In genomic region chr9:68779558-68780376, GRCh38 we compare ENCODE assay signal across 8 cellular contexts.
DNase-seq lines count a peak whose midpoint lies in the region; ATAC-seq and TF ChIP-seq lines count a peak whose summit lies in the region.

No MANE protein-coding gene starts in this region.

- H3K4me3 ChIP-seq in BE2C (ENCODE audit: low read depth, low read length) (peak overlapping the region; percentile 83), colonic mucosa (peak overlapping the region; percentile 74)

- H3K27me3 ChIP-seq in BE2C: peaks cover 5% of the 10 kb centered on the region
- no peaks in the 10 kb centered on the region for H3K27me3 ChIP-seq in colonic mucosa

- H3K9me3 ChIP-seq in BE2C (no peaks in the 10 kb centered on the region), colonic mucosa (no peaks in the 10 kb centered on the region)

- no peaks in the 10 kb centered on the region for H3K36me3 ChIP-seq in BE2C
- no peaks in the 10 kb centered on the region for H3K36me3 ChIP-seq in colonic mucosa

- TF ChIP-seq POLR2A in GM19099 (IDR thresholded peaks at IDR 0.05; ENCODE audit: extremely low read depth, insufficient read length, low read depth): peak; percentile 80

- intact Hi-C loops in colonic mucosa (cut with DNase I): loop anchor here (5.0 kb wide), 1 partner anchor 77 kb away; no protein-coding TSS in a partner anchor
- intact Hi-C loops in left colon (cut with DNase I, micrococcal nuclease): loop anchor here in 1 of 2 donors (10.0 kb wide), 1 partner anchor 215 kb away; no protein-coding TSS in a partner anchor

- H3K9ac ChIP-seq in colonic mucosa (ENCODE audit: low read depth in 2 of 2, low read length in 2 of 2): peak overlapping the region; percentile 60 to 86

- H3K27ac ChIP-seq in colonic mucosa: peak overlapping the region; percentile 91

- ATAC-seq in HG03378 (IDR thresholded peaks at IDR 0.05; ENCODE audit: unreplicated experiment): peak; percentile 77
- ATAC-seq in left colon: peak; percentile 90

- TF ChIP-seq CTCF in BE2C (IDR thresholded peaks at IDR 0.05; ENCODE audit: low read depth, low read length) (peak; percentile 37; the same call in 1 of the 2 replicates), colonic mucosa (IDR thresholded peaks at IDR 0.05) (peak; percentile 15)

- peak; percentile 96 for DNase-seq in BE2C
- DNase-seq in NCI-H446 treated with DMSO at 0.1 percent for 48 hours (lab: John Stamatoyannopoulos, UW): peak; percentile 67
- peak; percentile 89 to 92 for DNase-seq in activated CD4-positive, alpha-beta T cell treated with anti-CD3 and anti-CD28 coated beads for 24 hours (ENCODE audit: low read depth in 2 of 2)
- DNase-seq in colonic mucosa: peak; percentile 95
- DNase-seq in left colon: peak; percentile 92 to 97
- peak; percentile 90 to 92 for DNase-seq in stimulated activated CD4-positive, alpha-beta T cell treated with anti-CD3 and anti-CD28 coated beads, Interleukin-1b, Interleukin-23, amount 100 ng/mL, for 4 hours (ENCODE audit: low read depth in 2 of 2)

- no peaks in the 10 kb centered on the region; the same call in 1 of the 2 replicates for H3K4me1 ChIP-seq in BE2C
- H3K4me1 ChIP-seq in colonic mucosa: peaks cover 9% of the 10 kb centered on the region

Comparison
In these comparisons a context has a peak if more than half of its experiments do, and no peak if none do; other contexts are left out.
1. Peak in every context shown above with its lines: DNase-seq, ATAC-seq, H3K4me3 ChIP-seq and H3K27ac ChIP-seq.